ENCODE assay signal across 19 cellular contexts in genomic region chr13:44902793-44903192, GRCh38.
DNase-seq lines count a peak whose midpoint lies in the region; ATAC-seq and TF ChIP-seq lines count a peak whose summit lies in the region.
"Had no signal": no experiment of that assay in that cellular context is flagged by ENCODE, and none has a peak within 500 bp of the region (broad histone marks: within the 10 kb centered on the region; RNA-seq: fewer than 3 reads in every experiment).

No MANE protein-coding gene starts in this region.

- TF ChIP-seq POLR2A in IMR-90 (IDR thresholded peaks at IDR 0.05; ENCODE audit: low read depth, low read length), result no peak
- TF ChIP-seq POLR2A in stomach (IDR thresholded peaks at IDR 0.05), result no peak

- 0 out of 2 replicates have a peak overlapping the region, but pooled peaks have one; percentile 75 for H3K14ac ChIP-seq in IMR-90 (replicated peaks; ENCODE audit: low read depth, low read length)

- H3K27me3 Mint-ChIP-seq in endodermal cell (ENCODE audit: insufficient read depth), result no peaks in the 10 kb centered on the region
- peaks cover 3% of the 10 kb centered on the region for H3K27me3 Mint-ChIP-seq in nephron (ENCODE audit: low read depth)
- peaks cover 24% of the 10 kb centered on the region for H3K27me3 Mint-ChIP-seq in nephron progenitor cell (ENCODE audit: low read depth, poor library complexity)

- POLR2A ChIA-PET in IMR-90 (lab: Charles Lee; ENCODE audit: unreplicated experiment), result no interaction called here

- TF ChIP-seq CTCF in IMR-90 (conservative IDR thresholded peaks at IDR 0.05; ENCODE audit: low read depth, low read length) (no peak), endodermal cell (conservative IDR thresholded peaks at IDR 0.05) (no peak), nephron (IDR thresholded peaks at IDR 0.05; ENCODE audit: unreplicated experiment in 3 of 3) (no peak), stomach (IDR thresholded peaks at IDR 0.05) (no peak), nephron progenitor cell (IDR thresholded peaks at IDR 0.05) (no peak)

- H4K20me1 ChIP-seq in IMR-90 (ENCODE audit: insufficient read depth, low read length), result no peaks in the 10 kb centered on the region; the same call in 1 of the 2 replicates

- H3K9ac ChIP-seq in IMR-90 (ENCODE audit: low read depth, low read length) (no peak overlapping the region), endodermal cell (ENCODE audit: extremely low read depth, low read length, poor library complexity, severe bottlenecking) (no peak overlapping the region)

- peaks cover 27% of the 10 kb centered on the region for H3K4me1 ChIP-seq in IMR-90 (ENCODE audit: control insufficient read depth, insufficient read depth, low read length)
- H3K4me1 ChIP-seq in endodermal cell (ENCODE audit: control insufficient read depth, insufficient read depth, low read length), result no peaks in the 10 kb centered on the region
- H3K4me1 ChIP-seq in stomach, result peaks cover 25 to 49% (median 42%) of the 10 kb centered on the region in 4 donors

- no peak overlapping the region for H3K4ac ChIP-seq in IMR-90 (ENCODE audit: low read depth, low read length)

- H3K4me2 ChIP-seq in IMR-90 (ENCODE audit: low read depth, low read length), result no peak overlapping the region

- no peak overlapping the region; a peak in 1 of 4 replicates for H4K8ac ChIP-seq in IMR-90 (ENCODE audit: low read depth in 2 of 2, low read length in 2 of 2)

- WGBS in IMR-90 (ENCODE audit: extremely low coverage in 2 of 2, insufficient read length in 1 of 2), 2 experiments, result 100% methylated on average over 2 of the region's 5 CpGs; no CpG with 5 or more reads in 1 of the 2 experiments
- 60 to 83% methylated on average over 4 to 5 of the region's 5 CpGs for WGBS in endodermal cell (ENCODE audit: insufficient coverage in 1 of 2, insufficient read length in 1 of 2), 2 experiments
- 84 to 89% (median 87%) methylated on average over 5 of the region's 5 CpGs for WGBS in stomach, 5 donors

- no peak overlapping the region for H2AK5ac ChIP-seq in IMR-90 (ENCODE audit: low read depth, low read length)

- no peak for TF ChIP-seq RAD21 in IMR-90 (IDR thresholded peaks at IDR 0.05; ENCODE audit: low read length)

- H3K9me1 ChIP-seq in IMR-90 (ENCODE audit: insufficient read depth, low read length), result peaks cover 15% of the 10 kb centered on the region

- CTCF ChIA-PET in IMR-90 (lab: Yijun Ruan, JAX), result no interaction called here

- H3K9me3 Mint-ChIP-seq in endodermal cell (no peaks in the 10 kb centered on the region), nephron (no peaks in the 10 kb centered on the region), nephron progenitor cell (no peaks in the 10 kb centered on the region)
- H3K9me3 Mint-ChIP-seq: immature natural killer cell had no signal

- no peak overlapping the region for H2AK9ac ChIP-seq in IMR-90 (replicated peaks; ENCODE audit: low read depth, low read length, poor library complexity)

- H3K56ac ChIP-seq in IMR-90 (ENCODE audit: extremely low read depth, insufficient read depth, low read length), result no peak overlapping the region

- H3K36me3 ChIP-seq in IMR-90 (ENCODE audit: control insufficient read depth, insufficient read depth, low read length) (no peaks in the 10 kb centered on the region), endodermal cell (ENCODE audit: control insufficient read depth, insufficient read depth, low read length) (no peaks in the 10 kb centered on the region), stomach (no peaks in the 10 kb centered on the region)
- H3K36me3 ChIP-seq: heart left ventricle, WERI-Rb-1 had no signal

- H2BK20ac ChIP-seq in IMR-90 (ENCODE audit: low read depth, low read length), result no peak overlapping the region

- no peaks in the 10 kb centered on the region for H3K36me3 Mint-ChIP-seq in endodermal cell (ENCODE audit: low read depth)
- no peaks in the 10 kb centered on the region for H3K36me3 Mint-ChIP-seq in nephron (ENCODE audit: low read depth)
- H3K36me3 Mint-ChIP-seq in nephron progenitor cell (ENCODE audit: low read depth), result no peaks in the 10 kb centered on the region
- H3K36me3 Mint-ChIP-seq: immature natural killer cell had no signal

- DNase-seq in IMR-90 (no peak), endodermal cell (no peak), stomach (no peak), AG08395 (ENCODE audit: low spot score) (no peak), GOT3 (lab: John Stamatoyannopoulos, UW) (no peak), nephron progenitor cell (no peak)
- DNase-seq: ACHN; activated gamma-delta T cell; central memory CD4-positive, alpha-beta T cell; effector CD4-positive, alpha-beta T cell; immature natural killer cell; naive thymus-derived CD8-positive, alpha-beta T cell; NCI-H2227 treated with DMSO at 0.1 percent for 48 hours; stimulated activated naive B cell treated with anti-CD40 and anti-IgM and Interleukin-4, amounts not matched to agents 10 μg/mL and 1 μg/mL and 100 μg/mL, for 72 hours; WERI-Rb-1 had no signal

- H2BK15ac ChIP-seq in IMR-90 (ENCODE audit: low read depth, low read length), result no peak overlapping the region

- no peak overlapping the region for H2BK120ac ChIP-seq in IMR-90 (ENCODE audit: low read depth, low read length)

- H3K23ac ChIP-seq in IMR-90 (ENCODE audit: low read depth, low read length), result no peak overlapping the region

- dilution Hi-C loops in IMR-90 (cut with HindIII; ENCODE audit: low sequenced_read_pairs, unreplicated experiment), result no loop called here

- ATAC-seq in IMR-90 (ENCODE audit: low read depth), result no peak
- ATAC-seq in GM18868 (IDR thresholded peaks at IDR 0.05; ENCODE audit: unreplicated experiment), result no peak
- ATAC-seq: esophagus mucosa; naive thymus-derived CD8-positive, alpha-beta T cell; stimulated activated naive B cell treated with anti-CD40 and anti-IgM and Interleukin-4, amounts not matched to agents 10 μg/mL and 1 μg/mL and 100 μg/mL, for 72 hours had no signal

- H3K4me3 Mint-ChIP-seq in endodermal cell (no peak overlapping the region), nephron (peak overlapping the region in 1 of 3 experiments; percentile 9), nephron progenitor cell (no peak overlapping the region)
- H3K4me3 Mint-ChIP-seq: immature natural killer cell; naive thymus-derived CD8-positive, alpha-beta T cell; stimulated activated naive B cell treated with anti-CD40 and anti-IgM and Interleukin-4, amounts not matched to agents 10 μg/mL and 1 μg/mL and 100 μg/mL, for 72 hours had no signal

- H2BK5ac ChIP-seq in IMR-90 (ENCODE audit: low read depth, low read length, poor library complexity, severe bottlenecking), result no peak overlapping the region

- no peak overlapping the region for H2AFZ ChIP-seq in IMR-90 (replicated peaks; ENCODE audit: low read length, poor library complexity)

- no peaks in the 10 kb centered on the region for H3K27me3 ChIP-seq in IMR-90 (ENCODE audit: control insufficient read depth, insufficient read depth, low read length)
- H3K27me3 ChIP-seq in endodermal cell (ENCODE audit: control insufficient read depth, insufficient read depth, low read length, poor library complexity, severe bottlenecking), result no peaks in the 10 kb centered on the region
- H3K27me3 ChIP-seq in stomach, result no peaks in the 10 kb centered on the region
- H3K27me3 ChIP-seq: heart left ventricle had no signal

- no peak overlapping the region for H4K5ac ChIP-seq in IMR-90 (ENCODE audit: low read depth, low read length)

- H3K4me1 Mint-ChIP-seq in endodermal cell, result peaks cover 6% of the 10 kb centered on the region
- peaks cover 58% of the 10 kb centered on the region for H3K4me1 Mint-ChIP-seq in nephron
- peaks cover 35% of the 10 kb centered on the region for H3K4me1 Mint-ChIP-seq in nephron progenitor cell
- H3K4me1 Mint-ChIP-seq: immature natural killer cell; stimulated activated naive B cell treated with anti-CD40 and anti-IgM and Interleukin-4, amounts not matched to agents 10 μg/mL and 1 μg/mL and 100 μg/mL, for 72 hours had no signal

- H3K4me3 ChIP-seq in IMR-90 (ENCODE audit: insufficient read depth, low read depth, low read length) (no peak overlapping the region), endodermal cell (ENCODE audit: low read length) (no peak overlapping the region), stomach (no peak overlapping the region)
- H3K4me3 ChIP-seq: heart left ventricle had no signal

- H4K91ac ChIP-seq in IMR-90 (ENCODE audit: insufficient read depth, low read depth, low read length), result no peak overlapping the region

- no peak overlapping the region for H3K27ac Mint-ChIP-seq in endodermal cell
- peak overlapping the region; percentile 10 to 91 (median 87) for H3K27ac Mint-ChIP-seq in nephron
- no peak overlapping the region for H3K27ac Mint-ChIP-seq in nephron progenitor cell
- H3K27ac Mint-ChIP-seq: immature natural killer cell; naive thymus-derived CD8-positive, alpha-beta T cell; stimulated activated naive B cell treated with anti-CD40 and anti-IgM and Interleukin-4, amounts not matched to agents 10 μg/mL and 1 μg/mL and 100 μg/mL, for 72 hours had no signal

- no peak for TF ChIP-seq EP300 in stomach (IDR thresholded peaks at IDR 0.05)

- no TSS peak for BruUV-seq in IMR-90 (replicated peaks; lab: Mats Ljungman, UMichigan)

- in situ Hi-C loops in IMR-90 (cut with MboI; ENCODE audit: low sequenced_read_pairs), result no loop called here

- H3K9me3 ChIP-seq in IMR-90 (ENCODE audit: control insufficient read depth, insufficient read depth, low read length) (no peaks in the 10 kb centered on the region), endodermal cell (ENCODE audit: control insufficient read depth, low read length) (no peaks in the 10 kb centered on the region), stomach (no peaks in the 10 kb centered on the region)
- H3K9me3 ChIP-seq: heart left ventricle had no signal

- H3K27ac ChIP-seq in IMR-90 (ENCODE audit: insufficient read depth, low read length) (no peak overlapping the region), endodermal cell (ENCODE audit: low read depth, low read length) (peak overlapping the region; percentile 98), stomach (peak overlapping the region in 4 of 5 donors; percentile 67 to 89 (median 72))

- no peak overlapping the region for H3K18ac ChIP-seq in IMR-90 (ENCODE audit: low read depth, low read length)

- intact Hi-C loops in IMR-90 (cut with micrococcal nuclease), result loop anchor here (2.0 kb wide), 1 partner anchor 18 kb away; no protein-coding TSS in a partner anchor
- intact Hi-C loops in stomach (cut with DNase I; ENCODE audit: low total_unique reads), result loop anchor here (10.0 kb wide), 1 partner anchor 62 kb away; no protein-coding TSS in a partner anchor

- no peaks in the 10 kb centered on the region for H3K79me1 ChIP-seq in IMR-90 (ENCODE audit: low read depth in 1 of 2, low read length in 2 of 2)

TF ChIP-seq in IMR-90, 13 proteins besides CTCF, POLR2A, EP300 and RAD21 (continues in another document):
- TF ChIP-seq CEBPB (IDR thresholded peaks at IDR 0.05; ENCODE audit: low read depth, low read length), result no peak
- TF ChIP-seq USF2 (IDR thresholded peaks at IDR 0.05; ENCODE audit: low read depth, low read length), result no peak
- no peak for TF ChIP-seq MXI1 (IDR thresholded peaks at IDR 0.05; ENCODE audit: borderline replicate concordance, low read depth, low read length)

Comparison
In these comparisons a context has a peak if more than half of its experiments do, and no peak if none do; other contexts are left out.
1. H3K27ac Mint-ChIP-seq: peak in nephron (3 of 3); none in endodermal cell (single experiment) and nephron progenitor cell (single experiment).